In genomic region chr15:57751177-57751800, GRCh38 we compare ENCODE assay signal across 9 cellular contexts. TPM values are rescaled to one million over a fixed set of nuclear protein-coding genes. Genes with fewer than 3 reads are reported as not detected.
DNase-seq lines count a peak whose midpoint lies in the region; ATAC-seq and TF ChIP-seq lines count a peak whose summit lies in the region.
"Had no signal": no experiment of that assay in that cellular context is flagged by ENCODE, and none has a peak within 500 bp of the region (broad histone marks: within the 10 kb centered on the region; RNA-seq: fewer than 3 reads in every experiment).

No MANE protein-coding gene starts in this region.

- H3K4me3 ChIP-seq in SJCRH30 (no peak overlapping the region), smooth muscle cell (no peak overlapping the region)
- H3K4me3 ChIP-seq in effector memory CD4-positive, alpha-beta T cell (ENCODE audit: insufficient read depth, low read depth, low read length, poor library complexity, severe bottlenecking) = no peak overlapping the region
- H3K4me3 ChIP-seq: BLaER1 had no signal

- WGBS in smooth muscle cell (ENCODE audit: low lambda C conversion rate) = 18% methylated on average over 3 of the region's 3 CpGs

- no peak for ATAC-seq in GM18517 (IDR thresholded peaks at IDR 0.05; ENCODE audit: unreplicated experiment)

- H3K79me2 ChIP-seq in smooth muscle cell (ENCODE audit: low read depth) = no peaks in the 10 kb centered on the region

- no peak overlapping the region for H3K4me2 ChIP-seq in smooth muscle cell
- H3K4me2 ChIP-seq: BLaER1 had no signal

- H2AFZ ChIP-seq in smooth muscle cell (ENCODE audit: low read depth) = no peak overlapping the region

- H3K4me1 ChIP-seq in SJCRH30 (no peaks in the 10 kb centered on the region), smooth muscle cell (ENCODE audit: low read depth) (peaks cover 15% of the 10 kb centered on the region)
- no peaks in the 10 kb centered on the region for H3K4me1 ChIP-seq in effector memory CD4-positive, alpha-beta T cell (ENCODE audit: control insufficient read depth, insufficient read depth, low read length, poor library complexity, severe bottlenecking)
- H3K4me1 ChIP-seq: BLaER1 had no signal

- H3F3A ChIP-seq in smooth muscle cell (ENCODE audit: low read depth) = no peaks in the 10 kb centered on the region

- no peaks in the 10 kb centered on the region for H4K20me1 ChIP-seq in smooth muscle cell (ENCODE audit: low read depth)
- H4K20me1 ChIP-seq: BLaER1 had no signal

- H3K27me3 ChIP-seq in SJCRH30 (no peaks in the 10 kb centered on the region), smooth muscle cell (ENCODE audit: low read depth) (no peaks in the 10 kb centered on the region)
- no peaks in the 10 kb centered on the region for H3K27me3 ChIP-seq in effector memory CD4-positive, alpha-beta T cell (replicated peaks; ENCODE audit: control insufficient read depth, insufficient read depth, low read length, poor library complexity, severe bottlenecking)
- H3K27me3 ChIP-seq: BLaER1 had no signal

- TF ChIP-seq CTCF in smooth muscle cell (IDR thresholded peaks at IDR 0.05; ENCODE audit: borderline replicate concordance, insufficient read depth, poor library complexity, severe bottlenecking) = peak; percentile 42

- DNase-seq in NCI-H1092 treated with DMSO at 0.1 percent for 48 hours (lab: John Stamatoyannopoulos, UW) = peak; percentile 16
- DNase-seq in NCI-H1092 (lab: John Stamatoyannopoulos, UW) = no peak
- peak; percentile 23 to 64 for DNase-seq in SJCRH30
- peak; percentile 76 for DNase-seq in globus pallidus (ENCODE audit: low spot score)
- no peak for DNase-seq in smooth muscle cell (lab: John Stamatoyannopoulos, UW; ENCODE audit: unreplicated experiment)
- DNase-seq in activated CD4-positive, alpha-beta T cell treated with anti-CD3 and anti-CD28 coated beads, Interleukin-2, amount 50 U/mL, for 4 hours = no peak
- DNase-seq in effector memory CD4-positive, alpha-beta T cell = no peak

- H3K9ac ChIP-seq in smooth muscle cell (ENCODE audit: low read depth) = no peak overlapping the region
- H3K9ac ChIP-seq: BLaER1 had no signal

- H3K27ac ChIP-seq in SJCRH30 (no peak overlapping the region), smooth muscle cell (ENCODE audit: low read depth) (no peak overlapping the region)
- no peak overlapping the region for H3K27ac ChIP-seq in effector memory CD4-positive, alpha-beta T cell (ENCODE audit: insufficient read depth, low read length, poor library complexity, severe bottlenecking)
- H3K27ac ChIP-seq: BLaER1 had no signal

- H3K36me3 ChIP-seq in SJCRH30 (no peaks in the 10 kb centered on the region), smooth muscle cell (ENCODE audit: low read depth) (no peaks in the 10 kb centered on the region)
- H3K36me3 ChIP-seq in effector memory CD4-positive, alpha-beta T cell (ENCODE audit: control insufficient read depth, insufficient read depth, low read length) = no peaks in the 10 kb centered on the region
- H3K36me3 ChIP-seq: BLaER1 had no signal

- H3K9me3 ChIP-seq in SJCRH30 (replicated peaks) (no peaks in the 10 kb centered on the region), smooth muscle cell (replicated peaks; ENCODE audit: low read depth) (no peaks in the 10 kb centered on the region)
- H3K9me3 ChIP-seq in effector memory CD4-positive, alpha-beta T cell (ENCODE audit: control insufficient read depth, low read length) = no peaks in the 10 kb centered on the region
- H3K9me3 ChIP-seq: BLaER1 had no signal

RNA-seq across cellular contexts. Expression of gene POLR2M, which starts 44.8 kb away (rescaled TPM):
- total RNA-seq in SJCRH30 (2014; rRNA removed; shearing (Covaris generic)) = 329 and 416 TPM in 2 replicates
- 49.8 and 387 TPM in 2 replicates for total RNA-seq in smooth muscle cell
- 19.8 and 23.9 TPM in 2 replicates for polyA plus RNA-seq in smooth muscle cell

Comparison
In these comparisons a context has a peak if more than half of its experiments do, and no peak if none do; other contexts are left out.
1. DNase-seq: peak in NCI-H1092 treated with DMSO at 0.1 percent for 48 hours (single experiment), SJCRH30 (2 of 2) and globus pallidus (single experiment); none in NCI-H1092 (single experiment), smooth muscle cell (single experiment), activated CD4-positive, alpha-beta T cell treated with anti-CD3 and anti-CD28 coated beads, Interleukin-2, amount 50 U/mL, for 4 hours (0 of 2) and effector memory CD4-positive, alpha-beta T cell (0 of 3).